ENCODE assay signal across 29 cellular contexts in the genomic region with DNA sequence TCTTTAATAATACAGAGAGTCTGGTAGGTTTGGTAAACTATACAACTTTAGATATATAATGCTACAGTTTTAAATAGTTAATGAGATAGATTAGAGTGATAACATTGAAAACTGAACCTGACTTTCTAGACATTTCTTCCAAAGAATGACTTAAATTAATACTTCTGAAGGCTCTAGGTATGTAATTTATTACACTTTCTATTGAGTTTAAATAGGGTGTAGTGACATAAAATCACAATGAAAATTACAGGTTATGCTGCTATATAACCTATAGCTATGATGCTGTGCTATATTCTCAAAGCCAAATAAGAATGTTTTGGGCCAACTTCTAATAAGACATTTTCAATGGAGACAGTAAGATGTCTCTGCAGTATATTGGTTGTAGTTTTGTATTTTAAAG.
"Had no signal": no experiment of that assay in that cellular context is flagged by ENCODE, and none has a peak within 500 bp of the region (broad histone marks: within the 10 kb centered on the region; RNA-seq: fewer than 3 reads in every experiment).

No MANE protein-coding gene starts in this region.

- H3K4me3 ChIP-seq: colonic mucosa, gastroesophageal sphincter, heart right ventricle, left lung, lower lobe of right lung, mucosa of descending colon, neural progenitor cell, right atrium auricular region, sigmoid colon, testis, tibial artery had no signal

- H3K9me3 Mint-ChIP-seq: nephron; neural progenitor cell; stimulated activated effector memory CD8-positive, alpha-beta T cell treated with anti-CD3 and anti-CD28 coated beads, Interleukin-12 subunit alpha, Interleukin-12 subunit beta, amount 100 ng/mL, for 72 hours; type B pancreatic cell had no signal

- ATAC-seq: esophagus mucosa; gastroesophageal sphincter; heart right ventricle; left cardiac atrium; left lung; lower lobe of right lung; mucosa of descending colon; stimulated activated effector memory CD8-positive, alpha-beta T cell treated with anti-CD3 and anti-CD28 coated beads, Interleukin-12 subunit alpha, Interleukin-12 subunit beta, amount 100 ng/mL, for 72 hours; stimulated activated naive CD8-positive, alpha-beta T cell treated with anti-CD3 and anti-CD28 coated beads, Interleukin-15, Interleukin-2, amounts not matched to agents 100 U/mL and 50 U/mL, for 24 hours had no signal

- H3K27ac ChIP-seq: colonic mucosa, epithelial cell of prostate, lower lobe of right lung, neural progenitor cell, parathyroid adenoma had no signal

- H3K27me3 ChIP-seq: colonic mucosa, gastroesophageal sphincter, heart right ventricle, left lung, neural progenitor cell, right atrium auricular region, sigmoid colon, testis, tibial artery had no signal

- H3K27me3 Mint-ChIP-seq: dendritic cell treated with granulocyte-macrophage colony-stimulating factor and Interleukin-4, amounts not matched to agents 40 ng/mL and 50 ng/mL, for 4 days; naive B cell; progenitor cell of endocrine pancreas; type B pancreatic cell had no signal

- H3K27ac Mint-ChIP-seq: dendritic cell treated with granulocyte-macrophage colony-stimulating factor and Interleukin-4, amounts not matched to agents 40 ng/mL and 50 ng/mL, for 4 days; endodermal cell; nephron; neural progenitor cell; progenitor cell of endocrine pancreas; stimulated activated effector memory CD8-positive, alpha-beta T cell treated with anti-CD3 and anti-CD28 coated beads, Interleukin-12 subunit alpha, Interleukin-12 subunit beta, amount 100 ng/mL, for 72 hours; type B pancreatic cell had no signal

- H3K4me3 Mint-ChIP-seq: dendritic cell treated with granulocyte-macrophage colony-stimulating factor and Interleukin-4, amounts not matched to agents 40 ng/mL and 50 ng/mL, for 4 days; endodermal cell; neural progenitor cell; stimulated activated effector memory CD8-positive, alpha-beta T cell treated with anti-CD3 and anti-CD28 coated beads, Interleukin-12 subunit alpha, Interleukin-12 subunit beta, amount 100 ng/mL, for 72 hours; type B pancreatic cell had no signal

- H3K36me3 Mint-ChIP-seq: naive B cell; stimulated activated effector memory CD8-positive, alpha-beta T cell treated with anti-CD3 and anti-CD28 coated beads, Interleukin-12 subunit alpha, Interleukin-12 subunit beta, amount 100 ng/mL, for 72 hours; type B pancreatic cell had no signal

- H3K36me3 ChIP-seq: colonic mucosa, gastroesophageal sphincter, heart right ventricle, left lung, lower lobe of right lung, neural progenitor cell, right atrium auricular region, sigmoid colon, tibial artery had no signal

- H3K9me3 ChIP-seq: colonic mucosa, gastroesophageal sphincter, heart right ventricle, left lung, lower lobe of right lung, mucosa of descending colon, right atrium auricular region, sigmoid colon, testis, tibial artery had no signal

- DNase-seq: colonic mucosa; effector CD8-positive, alpha-beta T cell; endodermal cell; foreskin fibroblast; heart right ventricle; hippocampal formation; left cardiac atrium; left lung; lower lobe of right lung; mucosa of descending colon; naive B cell; sigmoid colon; stimulated activated CD4-positive, alpha-beta T cell treated with anti-CD3 and anti-CD28 coated beads, Interleukin-2, amount 100 ng/mL, for 24 hours; stimulated activated CD4-positive, alpha-beta T cell treated with anti-CD3 and anti-CD28 coated beads, Interleukin-4, amount 100 ng/mL, for 24 hours; stimulated activated naive CD8-positive, alpha-beta T cell treated with anti-CD3 and anti-CD28 coated beads, Interleukin-15, Interleukin-2, amounts not matched to agents 100 U/mL and 50 U/mL, for 24 hours; substantia nigra; testis; tibial artery had no signal
